Comparison of ENCODE assay signal across 18 cellular contexts in the genomic region with DNA sequence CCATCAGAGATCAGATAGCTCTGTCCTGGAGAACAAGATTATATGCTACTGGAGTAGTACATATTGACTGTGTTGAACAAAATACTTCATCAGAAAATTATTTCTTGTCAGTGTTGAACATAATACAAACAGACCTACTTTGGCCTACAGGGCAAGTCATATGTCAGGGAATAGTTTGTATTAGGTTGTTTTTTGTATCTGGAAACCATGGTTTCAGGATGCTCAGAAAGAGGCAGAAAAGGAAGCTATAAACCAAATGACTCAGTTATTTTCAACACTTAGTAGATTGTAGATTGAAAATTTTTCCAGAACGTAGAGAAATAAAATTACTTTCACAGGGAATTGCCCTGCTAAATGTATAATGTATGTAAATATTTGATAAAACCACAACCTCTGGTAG.
A peak's percentile ranks its signal among the peaks of the same experiment; 100 is the strongest.
DNase-seq lines count a peak whose midpoint lies in the region; TF ChIP-seq lines count a peak whose summit lies in the region.
"Had no signal": no experiment of that assay in that cellular context is flagged by ENCODE, and none has a peak within 500 bp of the region (broad histone marks: within the 10 kb centered on the region; RNA-seq: fewer than 3 reads in every experiment).

No MANE protein-coding gene starts in this region.

- CTCF ChIA-PET in Calu3 (lab: Charles Lee) = no interaction called here

- no peaks in the 10 kb centered on the region for H3K36me3 ChIP-seq in osteoblast (ENCODE audit: insufficient read depth, low read length)
- H3K36me3 ChIP-seq: MG63 had no signal

- no peak overlapping the region for H3K4me2 ChIP-seq in osteoblast (ENCODE audit: insufficient read depth, low read length)
- H3K4me2 ChIP-seq: KMS-11 had no signal

- no peaks in the 10 kb centered on the region for H3K9me3 Mint-ChIP-seq in endothelial cell (ENCODE audit: unreplicated experiment)
- no peaks in the 10 kb centered on the region for H3K9me3 Mint-ChIP-seq in Calu3 (ENCODE audit: low read depth, unreplicated experiment)
- H3K9me3 Mint-ChIP-seq: CD4-positive, alpha-beta T cell had no signal

- no peak overlapping the region for H3K4me3 ChIP-seq in osteoblast (ENCODE audit: insufficient read depth, low read length)
- H3K4me3 ChIP-seq: MG63 had no signal

- H3K4me3 Mint-ChIP-seq in endothelial cell (ENCODE audit: unreplicated experiment) = no peak overlapping the region
- no peak overlapping the region for H3K4me3 Mint-ChIP-seq in Calu3 (ENCODE audit: low read depth, unreplicated experiment)
- H3K4me3 Mint-ChIP-seq: B cell; CD4-positive, alpha-beta T cell had no signal

- peak overlapping the region; percentile 25 for H3K27ac Mint-ChIP-seq in endothelial cell (ENCODE audit: unreplicated experiment)
- H3K27ac Mint-ChIP-seq in Calu3 (ENCODE audit: unreplicated experiment) = no peak overlapping the region
- H3K27ac Mint-ChIP-seq: B cell; CD4-positive, alpha-beta T cell had no signal

- H4K20me1 ChIP-seq in osteoblast (ENCODE audit: insufficient read depth, low read length) = peaks cover 6% of the 10 kb centered on the region

- no peak overlapping the region for H2AFZ ChIP-seq in osteoblast (ENCODE audit: low read length)

- intact Hi-C loops in Calu3 (cut with micrococcal nuclease; ENCODE audit: unreplicated experiment) = no loop called here

- peaks cover 17% of the 10 kb centered on the region for H3K4me1 ChIP-seq in osteoblast (ENCODE audit: insufficient read depth, low read length)

- H3K4me1 Mint-ChIP-seq in endothelial cell (ENCODE audit: unreplicated experiment) (peaks cover 5% of the 10 kb centered on the region), Calu3 (ENCODE audit: low read depth, unreplicated experiment) (no peaks in the 10 kb centered on the region)
- H3K4me1 Mint-ChIP-seq: B cell had no signal

- peaks cover 7% of the 10 kb centered on the region for H3K79me2 ChIP-seq in osteoblast (ENCODE audit: insufficient read depth, low read length)

- H3K27me3 ChIP-seq in osteoblast (ENCODE audit: insufficient read depth, low read length) = no peaks in the 10 kb centered on the region
- H3K27me3 ChIP-seq: MG63 had no signal

- BruUV-seq in Calu3 (replicated peaks; lab: Mats Ljungman, UMichigan) = no TSS peak

- peaks cover 3% of the 10 kb centered on the region for H3K9me3 ChIP-seq in osteoblast (ENCODE audit: low read depth, low read length)
- H3K9me3 ChIP-seq: MG63 had no signal

- peak; percentile 6 for DNase-seq in ELR (ENCODE audit: low read depth)
- DNase-seq in LHCN-M2 (ENCODE audit: low read depth) = peak; percentile 28
- DNase-seq in endothelial cell (ENCODE audit: low spot score) = no peak
- DNase-seq in osteoblast (ENCODE audit: insufficient read length, low spot score, missing footprints) = peak; percentile 62
- DNase-seq in stimulated activated CD4-positive, alpha-beta T cell treated with anti-CD3 and anti-CD28 coated beads, Interleukin-4, amount 100 ng/mL, for 4 hours = no peak
- DNase-seq in middle frontal gyrus (ENCODE audit: extremely low spot score, low spot score) = no peak
- DNase-seq in Calu3 = no peak
- DNase-seq: CD4-positive, alpha-beta T cell; DMS79 treated with DMSO at 0.1 percent for 48 hours; GDM1; MG63; NCI-H1092 treated with DMSO at 0.1 percent for 48 hours; NCI-H1694; NCI-H2227 treated with DMSO at 0.1 percent for 48 hours; NCI-H524 treated with DMSO at 0.1 percent for 48 hours; SHP77 had no signal

- H3K36me3 Mint-ChIP-seq in endothelial cell (ENCODE audit: low read depth, unreplicated experiment) (peaks cover 16% of the 10 kb centered on the region), Calu3 (ENCODE audit: insufficient read depth, unreplicated experiment) (no peaks in the 10 kb centered on the region)

- no peak for TF ChIP-seq CTCF in endothelial cell (IDR thresholded peaks at IDR 0.05; ENCODE audit: unreplicated experiment)
- no peak for TF ChIP-seq CTCF in osteoblast (IDR thresholded peaks at IDR 0.05; ENCODE audit: extremely low read depth, low read depth, low read length)
- no peak for TF ChIP-seq CTCF in Calu3 (IDR thresholded peaks at IDR 0.05; ENCODE audit: unreplicated experiment)

- H3K27ac ChIP-seq in osteoblast (ENCODE audit: low read depth, low read length) = no peak overlapping the region
- H3K27ac ChIP-seq: KMS-11 had no signal

- peaks cover 1% of the 10 kb centered on the region for H3K27me3 Mint-ChIP-seq in endothelial cell (ENCODE audit: unreplicated experiment)
- H3K27me3 Mint-ChIP-seq in Calu3 (ENCODE audit: unreplicated experiment) = no peaks in the 10 kb centered on the region
- H3K27me3 Mint-ChIP-seq: B cell; CD4-positive, alpha-beta T cell had no signal

Comparison
In these comparisons a context has a peak if more than half of its experiments do, and no peak if none do; other contexts are left out.
1. DNase-seq: peak in ELR (single experiment), LHCN-M2 (single experiment) and osteoblast (single experiment); none in endothelial cell (single experiment), stimulated activated CD4-positive, alpha-beta T cell treated with anti-CD3 and anti-CD28 coated beads, Interleukin-4, amount 100 ng/mL, for 4 hours (0 of 2), middle frontal gyrus (single experiment) and Calu3 (single experiment).